8 cellular contexts compared by ENCODE assay signal in genomic region chr3:40524571-40525285, GRCh38. TPM values are rescaled to one million over a fixed set of nuclear protein-coding genes. Genes with fewer than 3 reads are reported as not detected.
DNase-seq lines count a peak whose midpoint lies in the region; ATAC-seq and TF ChIP-seq lines count a peak whose summit lies in the region.

Gene ZNF621 (plus strand): TSS chr3:40524960. CDS start chr3:40525841, 881 bp downstream.

- H3K27me3 Mint-ChIP-seq in natural killer cell (ENCODE audit: low read depth in 2 of 2): no peaks in the 10 kb centered on the region

- H3K36me3 Mint-ChIP-seq in natural killer cell: no peaks in the 10 kb centered on the region

- peaks cover 24 to 43% of the 10 kb centered on the region in 2 donors for H3K4me1 Mint-ChIP-seq in natural killer cell

- ATAC-seq in GM21528 (IDR thresholded peaks at IDR 0.05; ENCODE audit: low FRiP score, unreplicated experiment): peak; percentile 99
- peak; percentile 98 to 99 (median 98) for ATAC-seq in natural killer cell

- H3K4me3 ChIP-seq in fibroblast of mammary gland (ENCODE audit: control insufficient read depth, low read depth, low read length): peak within 1 kb of the TSS; percentile 86

- intact Hi-C loops in natural killer cell (cut with micrococcal nuclease): loop anchor here (1.0 kb wide), 2 partner anchors 47 to 71 kb away; partner anchors contain the start of gene ZNF619

- peak within 1 kb of the TSS; percentile 97 for H3K4me3 Mint-ChIP-seq in natural killer cell

- no peaks in the 10 kb centered on the region for H3K9me3 Mint-ChIP-seq in natural killer cell

- DNase-seq in DMS79 (lab: John Stamatoyannopoulos, UW) (peak; percentile 41), HuH-7.5 (ENCODE audit: low spot score) (peak; percentile 79), RKO (ENCODE audit: low spot score) (peak; percentile 89), fibroblast of mammary gland (ENCODE audit: low read depth) (peak; percentile 78), natural killer cell (peak; percentile 86)
- peak; percentile 65 to 76 for DNase-seq in activated T-helper 1 cell treated with anti-CD3 and anti-CD28 coated beads, Interleukin-2, amount 50 U/mL, for 16 hours (ENCODE audit: low read depth in 1 of 2, low spot score in 1 of 2)
- DNase-seq in stimulated activated naive CD4-positive, alpha-beta T cell treated with Interleukin-2 at 50 U/mL for 16 hours (lab: John Stamatoyannopoulos, UW): peak; percentile 80

- TF ChIP-seq CTCF in fibroblast of mammary gland (conservative IDR thresholded peaks at IDR 0.05; ENCODE audit: control insufficient read depth, insufficient read depth, low read depth, low read length) (no peak), natural killer cell (IDR thresholded peaks at IDR 0.05) (no peak)

- H3K27ac Mint-ChIP-seq in natural killer cell: peak within 1 kb of the TSS; percentile 95 to 98

RNA-seq across cellular contexts. Expression of gene ZNF621, which starts in this region (rescaled TPM):
- 10 to 100 TPM; 27.7 to 33.5 (median 31.0) TPM for total RNA-seq in natural killer cell

Comparison
In these comparisons a context has a peak if more than half of its experiments do, and no peak if none do; other contexts are left out.
1. Peak in every context shown above with its lines: DNase-seq, ATAC-seq and H3K4me3 ChIP-seq.